In the genomic region with DNA sequence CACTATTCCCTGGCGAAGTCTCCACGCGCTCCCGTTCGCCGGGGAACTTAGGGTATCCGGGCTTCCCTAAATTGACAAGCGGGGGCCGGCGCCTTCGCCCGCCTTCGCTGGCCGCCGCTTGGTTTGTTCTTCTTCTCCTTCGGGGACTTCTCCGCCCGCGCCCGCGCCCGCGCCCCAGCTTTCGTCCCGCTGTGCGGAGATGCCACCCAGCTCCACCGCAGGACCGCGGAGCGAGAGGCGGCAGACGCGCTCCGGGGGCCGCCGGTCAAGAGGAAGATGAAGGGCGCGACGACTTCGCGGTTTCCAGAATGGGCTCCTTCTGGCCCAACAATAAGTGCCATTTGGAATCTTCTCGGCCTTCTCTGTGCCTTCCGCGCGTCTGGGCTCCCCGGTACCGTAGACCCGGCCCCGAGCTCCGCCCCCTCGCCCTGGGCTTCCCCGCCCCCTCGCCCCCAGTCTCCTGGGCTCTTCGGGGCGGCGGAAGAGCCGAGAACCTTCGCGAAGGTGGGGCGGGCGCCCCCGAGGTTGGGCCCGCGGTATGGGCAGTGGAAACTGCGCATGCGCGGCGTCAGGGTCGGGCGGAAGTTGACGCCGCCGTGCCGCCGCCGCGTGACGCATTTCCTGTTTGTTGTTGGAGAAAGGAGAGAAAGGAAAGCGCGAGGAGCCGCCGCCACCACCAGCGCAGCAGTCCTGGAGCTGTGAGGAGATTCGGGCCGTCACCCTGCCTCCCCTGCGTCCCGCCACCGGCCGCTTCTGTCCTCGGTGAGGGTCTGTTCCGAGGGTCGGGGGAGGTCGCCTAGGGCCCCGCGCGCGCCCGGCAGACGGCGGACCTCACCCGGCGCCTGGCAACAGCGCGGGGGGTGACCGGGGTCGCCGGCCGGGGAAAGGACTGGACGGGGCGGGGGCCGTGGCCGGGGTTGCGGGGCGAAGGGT, we compare ENCODE assay signal across 8 cellular contexts. TPM values are rescaled to one million over a fixed set of nuclear protein-coding genes. Genes with fewer than 3 reads are reported as not detected.
DNase-seq lines count a peak whose midpoint lies in the region; ATAC-seq and TF ChIP-seq lines count a peak whose summit lies in the region.

A gene (plus strand): TSS at position 622 of the 933 bp plus-strand sequence. CDS start 21,569 bp downstream, outside the sequence.

- peaks cover 0 to 4% of the 10 kb centered on the region in 2 donors for H3K27me3 Mint-ChIP-seq in natural killer cell (ENCODE audit: low read depth in 2 of 2)

- CTCF ChIA-PET in RWPE1 (lab: Yijun Ruan, JAX): no interaction called here

- H3K27ac Mint-ChIP-seq in natural killer cell: peak within 1 kb of the TSS; percentile 95 to 96

- peak within 1 kb of the TSS; percentile 99 for H3K4me3 Mint-ChIP-seq in natural killer cell

- peak within 1 kb of the TSS; percentile 92 for H3K27ac ChIP-seq in RWPE1

- H3K36me3 Mint-ChIP-seq in natural killer cell: no peaks in the 10 kb centered on the region

- ATAC-seq in natural killer cell: peak; percentile 80 to 91 (median 85)

- TF ChIP-seq CTCF in RWPE1 (conservative IDR thresholded peaks at IDR 0.05; ENCODE audit: low read depth) (no peak), natural killer cell (IDR thresholded peaks at IDR 0.05) (no peak)

- POLR2A ChIA-PET in RWPE1 (lab: Yijun Ruan, JAX; ENCODE audit: low non-redundant PET): no interaction called here

- intact Hi-C loops in natural killer cell (cut with micrococcal nuclease): loop anchor here (2.0 kb wide), 1 partner anchor 62 kb away; no protein-coding TSS in a partner anchor

- no peaks in the 10 kb centered on the region for H3K9me3 Mint-ChIP-seq in natural killer cell

- peak; percentile 92 for DNase-seq in EL
- DNase-seq in H4 (ENCODE audit: low spot score): peak; percentile 93
- peak; percentile 97 for DNase-seq in LoVo (ENCODE audit: low spot score)
- peak; percentile 86 for DNase-seq in RWPE1 (ENCODE audit: low spot score)
- DNase-seq in activated T-helper 9 cell treated with anti-CD3 and anti-CD28 coated beads, Interleukin-2, amount 50 U/mL, for 16 hours (ENCODE audit: low read depth): peak; percentile 93
- DNase-seq in fibroblast of peridontal ligament (ENCODE audit: extremely low read depth): peak; percentile 89
- peak; percentile 97 for DNase-seq in natural killer cell
- peak; percentile 90 to 97 (median 94) for DNase-seq in stimulated activated naive CD4-positive, alpha-beta T cell (lab: John Stamatoyannopoulos, UW)

- peaks cover 43 to 46% of the 10 kb centered on the region in 2 donors for H3K4me1 Mint-ChIP-seq in natural killer cell

RNA-seq across cellular contexts. Expression of the gene that starts here (rescaled TPM):
- total RNA-seq in H4 (2014; rRNA removed; shearing (Covaris generic)): 76.1 and 108 TPM in 2 replicates
- total RNA-seq in natural killer cell: 100 to 1,000 TPM; 309 to 343 (median 340) TPM

Comparison
In these comparisons a context has a peak if more than half of its experiments do, and no peak if none do; other contexts are left out.
1. Peak in every context shown above with its lines: DNase-seq, ATAC-seq and H3K27ac ChIP-seq.